2 cellular contexts compared by ENCODE assay signal in genomic region chr16:48608452-48608851, GRCh38.
TF ChIP-seq lines count a peak whose summit lies in the region.

No MANE protein-coding gene starts in this region.

TF ChIP-seq in SK-N-SH, 30 proteins besides CTCF, POLR2A, EP300 and RAD21 (continued from another document):
- TF ChIP-seq REST (IDR thresholded peaks at IDR 0.05; ENCODE audit: low read depth, low read length) (no peak), IRF3 (IDR thresholded peaks at IDR 0.05; ENCODE audit: low read depth, low read length) (no peak), USF1 (IDR thresholded peaks at IDR 0.05; ENCODE audit: borderline replicate concordance, low read depth) (no peak), POLR2AphosphoS5 (IDR thresholded peaks at IDR 0.05; ENCODE audit: low read depth, low read length) (no peak), FOSL2 (IDR thresholded peaks at IDR 0.05; ENCODE audit: borderline replicate concordance, low read depth) (no peak), RCOR1 (IDR thresholded peaks at IDR 0.05; ENCODE audit: low read length) (no peak), TAF1 (IDR thresholded peaks at IDR 0.05; ENCODE audit: borderline replicate concordance, low read depth, low read length) (no peak), USF2 (IDR thresholded peaks at IDR 0.05; ENCODE audit: borderline replicate concordance, low read depth, low read length) (no peak), RFX5 (IDR thresholded peaks at IDR 0.05; ENCODE audit: low read length) (no peak), TCF12 (IDR thresholded peaks at IDR 0.05) (no peak)

TF ChIP-seq in SK-N-SH treated with all-trans-retinoic acid at 6 μM for 48 hours, 23 proteins besides CTCF, POLR2A, EP300 and RAD21 (continued from another document):
- no peak for TF ChIP-seq TSHZ2 (CRISPR knock-in tag; IDR thresholded peaks at IDR 0.05)
- TF ChIP-seq GLIS3 (CRISPR knock-in tag; IDR thresholded peaks at IDR 0.05): no peak
- TF ChIP-seq CSDC2 (CRISPR knock-in tag; IDR thresholded peaks at IDR 0.05): no peak
- no peak for TF ChIP-seq ZNF8 (CRISPR knock-in tag; IDR thresholded peaks at IDR 0.05)
- TF ChIP-seq ZFP3 (CRISPR knock-in tag; IDR thresholded peaks at IDR 0.05): no peak
- no peak for TF ChIP-seq SNAI2 (CRISPR knock-in tag; IDR thresholded peaks at IDR 0.05)
- TF ChIP-seq RARB (CRISPR knock-in tag; IDR thresholded peaks at IDR 0.05): no peak
TF ChIP-seq in SK-N-SH treated with all-trans-retinoic acid at 6 μM for 48 hours: peak in this region for 0.
